In genomic region chr12:94134226-94134795, GRCh38 we compare ENCODE assay signal across 8 cellular contexts.
A peak's percentile ranks its signal among the peaks of the same experiment; 100 is the strongest.
DNase-seq lines count a peak whose midpoint lies in the region; ATAC-seq and TF ChIP-seq lines count a peak whose summit lies in the region.

No MANE protein-coding gene starts in this region.

- no peak overlapping the region for H3K4me3 ChIP-seq in astrocyte of the cerebellum (ENCODE audit: low read depth, low read length)

- in situ Hi-C loops in astrocyte of the cerebellum (cut with HindIII; ENCODE audit: low sequenced_read_pairs) = loop anchor here (25.0 kb wide), 2 partner anchors 303 to 378 kb away; no protein-coding TSS in a partner anchor

- ATAC-seq in HG03066 (IDR thresholded peaks at IDR 0.05; ENCODE audit: low read depth, unreplicated experiment) = peak; percentile 63

- peak; percentile 13 for DNase-seq in stimulated activated CD4-positive, alpha-beta T cell treated with anti-CD3 and anti-CD28 coated beads, Interleukin-2, amount 100 ng/mL, for 48 hours
- DNase-seq in stimulated activated CD4-positive, alpha-beta T cell treated with anti-CD3 and anti-CD28 coated beads, Interleukin-4, amount 100 ng/mL, for 4 hours = no peak
- DNase-seq in NCI-H774 (lab: John Stamatoyannopoulos, UW) (peak; percentile 37), astrocyte of the cerebellum (ENCODE audit: low read depth) (peak; percentile 38), hepatic stellate cell (ENCODE audit: low spot score) (peak; percentile 58)
- DNase-seq in stimulated activated CD4-positive, alpha-beta T cell treated with anti-CD3 and anti-CD28 coated beads, TNF-alpha, amount 100 ng/mL, for 48 hours (ENCODE audit: low read depth in 3 of 3) = peak in 2 of 3 donors; percentile 12 to 15
- DNase-seq in stimulated activated naive CD4-positive, alpha-beta T cell treated with Interleukin-2 at 50 U/mL for 16 hours (lab: John Stamatoyannopoulos, UW) = no peak

- peak; percentile 73 for TF ChIP-seq CTCF in astrocyte of the cerebellum (IDR thresholded peaks at IDR 0.05; ENCODE audit: low read depth, low read length, missing control alignments)

Comparison
In these comparisons a context has a peak if more than half of its experiments do, and no peak if none do; other contexts are left out.
1. DNase-seq: peak in stimulated activated CD4-positive, alpha-beta T cell treated with anti-CD3 and anti-CD28 coated beads, Interleukin-2, amount 100 ng/mL, for 48 hours (2 of 2), NCI-H774 (single experiment), astrocyte of the cerebellum (single experiment), hepatic stellate cell (single experiment) and stimulated activated CD4-positive, alpha-beta T cell treated with anti-CD3 and anti-CD28 coated beads, TNF-alpha, amount 100 ng/mL, for 48 hours (2 of 3); none in stimulated activated CD4-positive, alpha-beta T cell treated with anti-CD3 and anti-CD28 coated beads, Interleukin-4, amount 100 ng/mL, for 4 hours (0 of 2) and stimulated activated naive CD4-positive, alpha-beta T cell treated with Interleukin-2 at 50 U/mL for 16 hours (single experiment).